25 cellular contexts compared by ENCODE assay signal in the genomic region with DNA sequence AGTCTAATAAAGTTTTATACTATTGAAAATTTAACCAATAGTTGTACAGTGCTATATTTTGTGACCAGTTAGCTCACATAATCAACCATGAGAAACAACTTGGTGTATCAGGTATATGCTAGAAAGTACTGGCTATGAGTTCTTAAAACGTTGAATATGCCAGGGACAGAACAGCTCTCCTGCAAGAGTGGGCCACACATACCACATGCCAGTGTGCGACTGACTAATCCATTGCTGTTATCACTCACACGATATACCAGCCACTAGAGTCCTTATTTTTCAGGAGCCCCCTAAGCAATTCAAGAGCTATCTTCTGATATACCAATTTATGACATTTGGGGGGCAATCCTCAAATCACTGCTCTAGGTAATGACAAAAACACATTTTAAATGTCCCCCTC. TPM values are rescaled to one million over a fixed set of nuclear protein-coding genes. Genes with fewer than 3 reads are reported as not detected.
"Had no signal": no experiment of that assay in that cellular context is flagged by ENCODE, and none has a peak within 500 bp of the region (broad histone marks: within the 10 kb centered on the region; RNA-seq: fewer than 3 reads in every experiment).

No MANE protein-coding gene starts in this region.

- H3K9me3 ChIP-seq: SJSA1 had no signal

- DNase-seq: activated CD4-positive, alpha-beta T cell treated with anti-CD3 and anti-CD28 coated beads for 48 hours; activated CD4-positive, alpha-beta T cell treated with anti-CD3 and anti-CD28 coated beads, Interleukin-2, amount 50 U/mL, for 48 hours; activated CD4-positive, CD25-positive, alpha-beta regulatory T cell treated with anti-CD3 and anti-CD28 coated beads, Interleukin-2, amount 50 U/mL, for 72 hours; activated CD8-positive, alpha-beta memory T cell treated with anti-CD3 and anti-CD28 coated beads, Interleukin-2, amount 10 ng/mL, durations not matched to agents 7 days and 5 days; activated effector memory CD4-positive, alpha-beta T cell treated with anti-CD3 and anti-CD28 coated beads, Interleukin-2, amount 50 U/mL, for 16 hours; activated naive CD4-positive, alpha-beta T cell treated with anti-CD3 and anti-CD28 coated beads for 36 hours; activated T-cell treated with anti-CD3 and anti-CD28 coated beads, Interleukin-2, amount 50 U/mL, for 4 hours; amygdala; Karpas-422; NCI-H1105 treated with DMSO at 0.1 percent for 48 hours; NCI-H1436 treated with DMSO at 0.1 percent for 48 hours; NCI-H187 treated with DMSO at 0.1 percent for 48 hours; NCI-H2081 treated with DMSO at 0.1 percent for 48 hours; NCI-H2171; NCI-H2227 treated with DMSO at 0.1 percent for 48 hours; NCI-H526 treated with DMSO at 0.1 percent for 48 hours; NCI-H82; NK-92 treated with Interleukin-12 subunit alpha and Interleukin-12 subunit beta, amount 100 ng/mL, for 24 hours; OCI-M1; RPMI8226; SHP77 had no signal

- H3K27me3 ChIP-seq: SJSA1 had no signal

- H3K4me3 ChIP-seq: SJSA1 had no signal

- H3K27ac ChIP-seq: SJSA1 had no signal

- ATAC-seq: activated CD8-positive, alpha-beta memory T cell treated with anti-CD3 and anti-CD28 coated beads, Interleukin-2, amount 10 ng/mL, durations not matched to agents 7 days and 5 days; activated T-cell treated with anti-CD3 and anti-CD28 coated beads, Interleukin-2, amount 50 U/mL, for 4 hours; Panc1; SK-N-SH treated with all-trans-retinoic acid at 6 μM for 48 hours; WTC11 had no signal

RNA-seq across cellular contexts. Expression of gene PKP2, which starts 9.5 kb away (rescaled TPM):
- total RNA-seq: activated CD8-positive, alpha-beta memory T cell treated with anti-CD3 and anti-CD28 coated beads, Interleukin-2, amount 10 ng/mL, durations not matched to agents 7 days and 5 days had no signal
